ENCODE assay signal across 11 cellular contexts in the genomic region with DNA sequence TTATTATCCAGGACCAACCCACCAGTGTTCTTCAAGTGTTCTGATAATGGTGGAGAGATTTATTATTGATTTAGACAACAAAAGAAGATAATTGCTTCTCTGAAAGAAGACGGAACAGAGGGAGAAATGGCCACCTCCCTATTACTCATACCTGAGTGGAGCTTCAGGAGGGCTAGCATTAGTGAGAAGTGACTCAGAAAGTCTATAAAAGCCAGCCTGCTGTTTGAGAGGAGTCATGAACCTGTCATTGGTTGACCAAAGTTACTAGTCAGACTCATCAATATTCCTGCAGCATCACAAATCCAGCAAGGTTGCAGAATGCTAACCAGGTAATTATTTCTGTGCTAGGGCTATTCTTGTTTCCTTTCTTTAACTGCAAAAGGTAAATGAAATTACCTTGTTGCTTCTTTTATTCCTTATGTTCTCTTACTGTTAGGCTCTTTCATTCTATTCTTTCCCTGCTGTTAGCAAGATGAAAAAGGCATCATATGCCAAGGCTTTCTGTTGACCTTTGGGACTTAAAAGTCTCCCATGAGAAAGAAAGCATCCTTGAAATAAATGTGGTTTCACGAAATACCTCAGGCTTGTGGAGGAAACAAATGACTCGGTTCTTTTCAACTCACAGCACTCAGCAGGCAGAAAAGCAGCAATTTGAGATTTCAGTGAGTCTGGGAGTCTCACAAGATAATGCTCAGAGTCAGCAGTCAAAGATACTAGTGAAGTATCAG.
DNase-seq lines count a peak whose midpoint lies in the region; ATAC-seq, FAIRE-seq and TF ChIP-seq lines count a peak whose summit lies in the region.
"Had no signal": no experiment of that assay in that cellular context is flagged by ENCODE, and none has a peak within 500 bp of the region (broad histone marks: within the 10 kb centered on the region; RNA-seq: fewer than 3 reads in every experiment).

No MANE protein-coding gene starts in this region.

- no peaks in the 10 kb centered on the region for H3K36me3 ChIP-seq in BLaER1 treated with 17β-estradiol and CSF1 and Interleukin-3, amounts not matched to agents 10 nM and 100 nM
- H3K36me3 ChIP-seq in HUES64 (ENCODE audit: insufficient read depth, low read length) (no peaks in the 10 kb centered on the region), astrocyte (ENCODE audit: insufficient read depth, low read length) (no peaks in the 10 kb centered on the region)

- no peak for ATAC-seq in HG03039 (IDR thresholded peaks at IDR 0.05; ENCODE audit: unreplicated experiment)
- no peak for ATAC-seq in GM21529 (IDR thresholded peaks at IDR 0.05; ENCODE audit: unreplicated experiment)

- peak; percentile 88 for FAIRE-seq in astrocyte (lab: Jason Lieb, UNC)
- FAIRE-seq: endothelial cell of umbilical vein had no signal

- no peaks in the 10 kb centered on the region for H3K27me3 Mint-ChIP-seq in astrocyte (ENCODE audit: low read depth, unreplicated experiment)

- 32% methylated on average over 2 of the region's 3 CpGs for WGBS in HUES64

- DNase-seq in astrocyte (ENCODE audit: low read depth) (peak; percentile 89), medulla oblongata (ENCODE audit: extremely low spot score) (peak; percentile 9), iPS-NIHi7 (ENCODE audit: extremely low spot score) (no peak), activated gamma-delta T cell treated with Interleukin-2 at 50 U/mL for 16 hours (no peak)
- DNase-seq: activated T-cell treated with anti-CD3 and anti-CD28 coated beads for 4 hours had no signal

- peaks cover 25% of the 10 kb centered on the region for H3K4me1 Mint-ChIP-seq in astrocyte (ENCODE audit: low read depth, unreplicated experiment)

- no peaks in the 10 kb centered on the region for H3K36me3 Mint-ChIP-seq in astrocyte (ENCODE audit: low read depth, unreplicated experiment)

- no peak overlapping the region for H3K9ac ChIP-seq in BLaER1 treated with 17β-estradiol and CSF1 and Interleukin-3, amounts not matched to agents 10 nM and 100 nM
- H3K9ac ChIP-seq in HUES64 (ENCODE audit: low read depth, low read length): no peak overlapping the region; the same call in 1 of the 2 replicates
- peak overlapping the region; percentile 37 for H3K9ac ChIP-seq in astrocyte (ENCODE audit: low read length)

- H3K9me3 ChIP-seq in BLaER1 treated with 17β-estradiol and CSF1 and Interleukin-3, amounts not matched to agents 10 nM and 100 nM (replicated peaks in 1 of 11): no peaks in the 10 kb centered on the region
- no peaks in the 10 kb centered on the region for H3K9me3 ChIP-seq in HUES64 (ENCODE audit: insufficient read depth, low read depth, low read length)
- no peaks in the 10 kb centered on the region for H3K9me3 ChIP-seq in astrocyte (ENCODE audit: insufficient read depth, low read depth, low read length)

- H3K9me3 Mint-ChIP-seq in astrocyte (ENCODE audit: unreplicated experiment): no peaks in the 10 kb centered on the region

- H3K27ac Mint-ChIP-seq in astrocyte (ENCODE audit: unreplicated experiment): peak overlapping the region; percentile 75

- no peaks in the 10 kb centered on the region for H4K20me1 ChIP-seq in BLaER1 treated with 17β-estradiol and CSF1 and Interleukin-3, amounts not matched to agents 10 nM and 100 nM
- H4K20me1 ChIP-seq in astrocyte (ENCODE audit: insufficient read depth, low read length): no peaks in the 10 kb centered on the region

- TF ChIP-seq CTCF in astrocyte (IDR thresholded peaks at IDR 0.05; ENCODE audit: insufficient read depth, low read depth, low read length): no peak

- H3K4me2 ChIP-seq in BLaER1 treated with 17β-estradiol and CSF1 and Interleukin-3, amounts not matched to agents 10 nM and 100 nM: peak overlapping the region in 7 of 11 experiments; percentile 4 to 54 (median 10); a peak in 7 of 22 replicates
- H3K4me2 ChIP-seq in astrocyte (ENCODE audit: low read length): peak overlapping the region; percentile 67

- no peak overlapping the region for H3K27ac ChIP-seq in BLaER1 treated with 17β-estradiol and CSF1 and Interleukin-3, amounts not matched to agents 10 nM and 100 nM
- H3K27ac ChIP-seq in HUES64 (ENCODE audit: low read depth, low read length): peak overlapping the region; percentile 21; the same call in 1 of the 2 replicates
- peak overlapping the region; percentile 61 for H3K27ac ChIP-seq in astrocyte (ENCODE audit: low read depth, low read length)

- no peaks in the 10 kb centered on the region for H3K79me2 ChIP-seq in astrocyte (ENCODE audit: insufficient read depth, low read length)

- no peaks in the 10 kb centered on the region for H3K27me3 ChIP-seq in BLaER1 treated with 17β-estradiol and CSF1 and Interleukin-3, amounts not matched to agents 10 nM and 100 nM
- H3K27me3 ChIP-seq in HUES64 (ENCODE audit: insufficient read depth, low read length): no peaks in the 10 kb centered on the region
- H3K27me3 ChIP-seq in astrocyte (ENCODE audit: insufficient read depth, low read length): no peaks in the 10 kb centered on the region

- peaks cover 0 to 17% (median 5%) of the 10 kb centered on the region in 10 experiments; a peak in 8 of 20 replicates for H3K4me1 ChIP-seq in BLaER1 treated with 17β-estradiol and CSF1 and Interleukin-3, amounts not matched to agents 10 nM and 100 nM
- H3K4me1 ChIP-seq in HUES64 (ENCODE audit: insufficient read depth, low read length): peaks cover 11% of the 10 kb centered on the region; the same call in 1 of the 2 replicates
- peaks cover 20% of the 10 kb centered on the region for H3K4me1 ChIP-seq in astrocyte (ENCODE audit: insufficient read depth, low read length)

- no peak overlapping the region for H2AFZ ChIP-seq in astrocyte (ENCODE audit: low read depth, low read length)

- no peak overlapping the region for H3K4me3 Mint-ChIP-seq in astrocyte (ENCODE audit: unreplicated experiment)
- H3K4me3 Mint-ChIP-seq: neural crest cell had no signal

- no peak overlapping the region for H3K4me3 ChIP-seq in BLaER1 treated with 17β-estradiol and CSF1 and Interleukin-3, amounts not matched to agents 10 nM and 100 nM
- H3K4me3 ChIP-seq in HUES64 (ENCODE audit: low read length): no peak overlapping the region
- H3K4me3 ChIP-seq in astrocyte (ENCODE audit: insufficient read depth, low read depth, low read length): no peak overlapping the region

Comparison
In these comparisons a context has a peak if more than half of its experiments do, and no peak if none do; other contexts are left out.
1. H3K27ac ChIP-seq: peak in HUES64 (single experiment) and astrocyte (single experiment); none in BLaER1 treated with 17β-estradiol and CSF1 and Interleukin-3, amounts not matched to agents 10 nM and 100 nM (0 of 11).
2. DNase-seq: peak in astrocyte (single experiment) and medulla oblongata (single experiment); none in iPS-NIHi7 (single experiment) and activated gamma-delta T cell treated with Interleukin-2 at 50 U/mL for 16 hours (single experiment).